In the genomic region with DNA sequence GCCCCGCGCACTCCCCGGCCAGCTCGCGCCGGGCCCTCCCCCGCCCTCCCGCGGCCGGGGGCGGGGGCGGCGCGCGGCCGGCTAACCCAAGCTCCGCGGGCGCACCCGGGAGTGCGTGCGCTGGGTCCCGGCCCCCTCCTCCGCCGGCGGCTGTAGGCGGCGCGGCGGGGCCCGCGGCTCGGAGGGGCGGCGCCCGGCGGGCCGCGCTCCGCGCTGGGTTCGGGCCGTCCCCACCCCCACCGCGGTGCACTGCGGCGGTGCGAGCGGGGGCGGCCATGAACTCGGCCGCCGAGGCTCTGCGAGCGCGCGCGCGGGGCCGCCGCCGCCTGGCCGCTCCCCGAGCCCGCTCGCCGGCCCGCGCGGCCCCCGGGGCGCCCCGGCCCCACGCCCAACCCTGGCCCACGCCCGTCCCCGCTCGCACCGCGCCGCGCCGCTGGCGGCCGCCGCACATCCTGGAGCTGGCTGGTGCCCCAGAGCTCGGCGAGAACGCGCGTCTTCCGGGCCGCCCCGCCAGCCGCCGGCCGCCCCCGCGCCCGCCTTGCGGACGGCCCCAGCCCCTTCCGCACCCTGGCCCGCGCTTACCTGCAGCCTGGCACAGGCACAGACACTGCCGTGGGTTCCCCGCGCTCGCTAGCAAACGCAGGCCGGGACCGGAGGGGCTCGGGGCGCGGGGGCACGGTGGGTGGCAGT, we compare ENCODE assay signal across 8 cellular contexts. TPM values are rescaled to one million over a fixed set of nuclear protein-coding genes. Genes with fewer than 3 reads are reported as not detected.
DNase-seq lines count a peak whose midpoint lies in the region; ATAC-seq and TF ChIP-seq lines count a peak whose summit lies in the region.

A gene with protein sequence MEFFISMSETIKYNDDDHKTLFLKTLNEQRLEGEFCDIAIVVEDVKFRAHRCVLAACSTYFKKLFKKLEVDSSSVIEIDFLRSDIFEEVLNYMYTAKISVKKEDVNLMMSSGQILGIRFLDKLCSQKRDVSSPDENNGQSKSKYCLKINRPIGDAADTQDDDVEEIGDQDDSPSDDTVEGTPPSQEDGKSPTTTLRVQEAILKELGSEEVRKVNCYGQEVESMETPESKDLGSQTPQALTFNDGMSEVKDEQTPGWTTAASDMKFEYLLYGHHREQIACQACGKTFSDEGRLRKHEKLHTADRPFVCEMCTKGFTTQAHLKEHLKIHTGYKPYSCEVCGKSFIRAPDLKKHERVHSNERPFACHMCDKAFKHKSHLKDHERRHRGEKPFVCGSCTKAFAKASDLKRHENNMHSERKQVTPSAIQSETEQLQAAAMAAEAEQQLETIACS (minus strand): TSS at position 496 of the 690 bp plus-strand sequence. CDS start 2,480 bp downstream, outside the sequence.

- WGBS in endodermal cell (ENCODE audit: insufficient coverage in 1 of 2, insufficient read length in 1 of 2), 2 experiments: 0% methylated on average over 15 to 116 of the region's 116 CpGs

- peak within 1 kb of the TSS; percentile 90 for H3K27ac ChIP-seq in endodermal cell (ENCODE audit: low read depth, low read length)

- H3K27ac Mint-ChIP-seq in activated CD8-positive, alpha-beta memory T cell treated with anti-CD3 and anti-CD28 coated beads, Interleukin-2, amount 10 ng/mL, durations not matched to agents 7 days and 5 days: peak within 1 kb of the TSS; percentile 97
- peak within 1 kb of the TSS; percentile 97 for H3K27ac Mint-ChIP-seq in endodermal cell

- DNase-seq in NOMO-1 treated with DMSO at 0.1 percent for 48 hours (lab: John Stamatoyannopoulos, UW; ENCODE audit: unreplicated experiment): peak; percentile 47
- no peak for DNase-seq in NOMO-1 treated with dmso at 0.1 percent for 144 hours (lab: John Stamatoyannopoulos, UW; ENCODE audit: unreplicated experiment)
- peak; percentile 32 for DNase-seq in NCI-H2227 treated with DMSO at 0.1 percent for 48 hours (lab: John Stamatoyannopoulos, UW)
- peak; percentile 70 for DNase-seq in activated CD8-positive, alpha-beta memory T cell treated with anti-CD3 and anti-CD28 coated beads, Interleukin-2, amount 10 ng/mL, durations not matched to agents 7 days and 5 days
- DNase-seq in endodermal cell: peak; percentile 79
- DNase-seq in mesenteric fat pad (ENCODE audit: low spot score): peak; percentile 90
- DNase-seq in stimulated activated CD8-positive, alpha-beta memory T cell treated with anti-CD3 and anti-CD28 coated beads, Interleukin-15, amount 100 ng/mL, for 4 hours (ENCODE audit: low read depth in 2 of 2): peak; percentile 24 to 52

- peak within 1 kb of the TSS; percentile 94 for H3K4me3 Mint-ChIP-seq in activated CD8-positive, alpha-beta memory T cell treated with anti-CD3 and anti-CD28 coated beads, Interleukin-2, amount 10 ng/mL, durations not matched to agents 7 days and 5 days
- H3K4me3 Mint-ChIP-seq in endodermal cell: peak within 1 kb of the TSS; percentile 82

- H3K36me3 ChIP-seq in endodermal cell (ENCODE audit: control insufficient read depth, insufficient read depth, low read length): peaks cover 23% of the 10 kb centered on the region

- ATAC-seq in HG02884 (IDR thresholded peaks at IDR 0.05; ENCODE audit: unreplicated experiment): peak; percentile 34
- ATAC-seq in activated CD8-positive, alpha-beta memory T cell treated with anti-CD3 and anti-CD28 coated beads, Interleukin-2, amount 10 ng/mL, durations not matched to agents 7 days and 5 days: peak; percentile 46

- no peaks in the 10 kb centered on the region for H3K4me1 ChIP-seq in endodermal cell (ENCODE audit: control insufficient read depth, insufficient read depth, low read length)

- H3K9me3 Mint-ChIP-seq in activated CD8-positive, alpha-beta memory T cell treated with anti-CD3 and anti-CD28 coated beads, Interleukin-2, amount 10 ng/mL, durations not matched to agents 7 days and 5 days (ENCODE audit: low read depth): no peaks in the 10 kb centered on the region
- H3K9me3 Mint-ChIP-seq in endodermal cell: no peaks in the 10 kb centered on the region

- CTCF ChIA-PET in activated CD8-positive, alpha-beta memory T cell treated with anti-CD3 and anti-CD28 coated beads, Interleukin-2, amount 10 ng/mL, durations not matched to agents 7 days and 5 days (lab: Charles Lee): interaction anchor here (1.0 to 2.1 kb wide), 5 partner anchors 9 to 58 kb away, joined by 3 to 17 read pairs (median 5); no protein-coding TSS in a partner anchor

- TF ChIP-seq CTCF in endodermal cell (conservative IDR thresholded peaks at IDR 0.05): no peak

- peaks cover 26% of the 10 kb centered on the region for H3K36me3 Mint-ChIP-seq in activated CD8-positive, alpha-beta memory T cell treated with anti-CD3 and anti-CD28 coated beads, Interleukin-2, amount 10 ng/mL, durations not matched to agents 7 days and 5 days
- peaks cover 15% of the 10 kb centered on the region for H3K36me3 Mint-ChIP-seq in endodermal cell (ENCODE audit: low read depth)

- H3K4me3 ChIP-seq in endodermal cell (ENCODE audit: low read length): peak within 1 kb of the TSS; percentile 92

- H3K4me1 Mint-ChIP-seq in activated CD8-positive, alpha-beta memory T cell treated with anti-CD3 and anti-CD28 coated beads, Interleukin-2, amount 10 ng/mL, durations not matched to agents 7 days and 5 days: peaks cover 16% of the 10 kb centered on the region
- peaks cover 7% of the 10 kb centered on the region for H3K4me1 Mint-ChIP-seq in endodermal cell

- H3K9ac ChIP-seq in endodermal cell (ENCODE audit: extremely low read depth, low read length, poor library complexity, severe bottlenecking): peak within 1 kb of the TSS; percentile 49

- H3K27me3 Mint-ChIP-seq in activated CD8-positive, alpha-beta memory T cell treated with anti-CD3 and anti-CD28 coated beads, Interleukin-2, amount 10 ng/mL, durations not matched to agents 7 days and 5 days: peaks cover 16% of the 10 kb centered on the region
- H3K27me3 Mint-ChIP-seq in endodermal cell (ENCODE audit: insufficient read depth): peaks cover 23% of the 10 kb centered on the region

- peaks cover 17% of the 10 kb centered on the region for H3K27me3 ChIP-seq in endodermal cell (ENCODE audit: control insufficient read depth, insufficient read depth, low read length, poor library complexity, severe bottlenecking)

- H3K9me3 ChIP-seq in endodermal cell (ENCODE audit: control insufficient read depth, low read length): no peaks in the 10 kb centered on the region

RNA-seq across cellular contexts. Expression of the gene that starts here (rescaled TPM):
- 10 to 100 TPM; 22.5 to 23.6 TPM for total RNA-seq in activated CD8-positive, alpha-beta memory T cell treated with anti-CD3 and anti-CD28 coated beads, Interleukin-2, amount 10 ng/mL, durations not matched to agents 7 days and 5 days
- total RNA-seq in endodermal cell: 10 to 100 TPM; 14.7 to 15.9 TPM
- 17.6 TPM for polyA plus RNA-seq in endodermal cell (2013, experiment 1 of 2)
- 16.4 TPM for polyA plus RNA-seq in endodermal cell (2013, experiment 2 of 2)
- total RNA-seq in mesenteric fat pad: 9.2 TPM
